In the genomic region with DNA sequence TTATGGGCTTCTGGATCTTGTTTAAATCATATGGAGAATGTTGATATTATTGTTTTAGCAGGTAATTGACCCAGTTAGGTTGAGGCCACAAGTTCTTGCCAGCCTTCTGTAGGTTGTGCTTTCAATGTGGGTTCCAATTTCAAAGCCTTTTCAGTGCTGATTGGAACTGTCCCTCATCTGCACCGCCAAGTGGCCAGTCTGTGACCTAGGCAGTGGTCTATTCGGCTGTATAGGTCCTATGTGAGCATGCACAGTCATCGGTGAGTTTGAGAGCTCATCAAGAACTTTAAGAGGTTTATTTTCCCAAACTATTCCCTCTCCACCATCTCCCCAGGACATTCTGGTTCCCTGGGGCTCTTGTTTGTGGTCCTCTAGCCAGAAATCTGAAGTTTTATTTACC, we compare ENCODE assay signal across 1 cellular context.
TF ChIP-seq lines count a peak whose summit lies in the region.

No MANE protein-coding gene starts in this region.

TF ChIP-seq in HepG2, 621 proteins besides CTCF, POLR2A, EP300 and RAD21:
- TF ChIP-seq, protein P1, sequence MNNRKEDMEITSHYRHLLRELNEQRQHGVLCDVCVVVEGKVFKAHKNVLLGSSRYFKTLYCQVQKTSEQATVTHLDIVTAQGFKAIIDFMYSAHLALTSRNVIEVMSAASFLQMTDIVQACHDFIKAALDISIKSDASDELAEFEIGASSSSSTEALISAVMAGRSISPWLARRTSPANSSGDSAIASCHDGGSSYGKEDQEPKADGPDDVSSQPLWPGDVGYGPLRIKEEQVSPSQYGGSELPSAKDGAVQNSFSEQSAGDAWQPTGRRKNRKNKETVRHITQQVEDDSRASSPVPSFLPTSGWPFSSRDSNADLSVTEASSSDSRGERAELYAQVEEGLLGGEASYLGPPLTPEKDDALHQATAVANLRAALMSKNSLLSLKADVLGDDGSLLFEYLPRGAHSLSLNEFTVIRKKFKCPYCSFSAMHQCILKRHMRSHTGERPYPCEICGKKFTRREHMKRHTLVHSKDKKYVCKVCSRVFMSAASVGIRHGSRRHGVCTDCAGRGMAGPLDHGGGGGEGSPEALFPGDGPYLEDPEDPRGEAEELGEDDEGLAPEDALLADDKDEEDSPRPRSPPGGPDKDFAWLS (CRISPR knock-in tag; IDR thresholded peaks at IDR 0.05; ENCODE audit: borderline replicate concordance) = no peak
- no peak for TF ChIP-seq ZNF724P (CRISPR knock-in tag; IDR thresholded peaks at IDR 0.05; ENCODE audit: borderline replicate concordance)
- no peak for TF ChIP-seq ISX (CRISPR knock-in tag; conservative IDR thresholded peaks at IDR 0.05)
- TF ChIP-seq ZNF7 (CRISPR knock-in tag; IDR thresholded peaks at IDR 0.05) = no peak
- TF ChIP-seq FIP1L1 (IDR thresholded peaks at IDR 0.05; ENCODE audit: borderline replicate concordance, insufficient read depth, low read depth, low read length) = no peak
- TF ChIP-seq ZNF550 (CRISPR knock-in tag; IDR thresholded peaks at IDR 0.05; ENCODE audit: borderline replicate concordance) = no peak
- TF ChIP-seq SIX1 (CRISPR knock-in tag; IDR thresholded peaks at IDR 0.05; ENCODE audit: borderline replicate concordance) = no peak
- no peak for TF ChIP-seq TSC22D2 (CRISPR knock-in tag; IDR thresholded peaks at IDR 0.05; ENCODE audit: borderline replicate concordance)
- no peak for TF ChIP-seq CHD2 (IDR thresholded peaks at IDR 0.05; ENCODE audit: low read depth, low read length)
- no peak for TF ChIP-seq ZNF260 (CRISPR knock-in tag; IDR thresholded peaks at IDR 0.05; ENCODE audit: borderline replicate concordance, low read depth)
- no peak for TF ChIP-seq KAT7 (CRISPR knock-in tag; IDR thresholded peaks at IDR 0.05; ENCODE audit: borderline replicate concordance)
- TF ChIP-seq, protein P2, sequence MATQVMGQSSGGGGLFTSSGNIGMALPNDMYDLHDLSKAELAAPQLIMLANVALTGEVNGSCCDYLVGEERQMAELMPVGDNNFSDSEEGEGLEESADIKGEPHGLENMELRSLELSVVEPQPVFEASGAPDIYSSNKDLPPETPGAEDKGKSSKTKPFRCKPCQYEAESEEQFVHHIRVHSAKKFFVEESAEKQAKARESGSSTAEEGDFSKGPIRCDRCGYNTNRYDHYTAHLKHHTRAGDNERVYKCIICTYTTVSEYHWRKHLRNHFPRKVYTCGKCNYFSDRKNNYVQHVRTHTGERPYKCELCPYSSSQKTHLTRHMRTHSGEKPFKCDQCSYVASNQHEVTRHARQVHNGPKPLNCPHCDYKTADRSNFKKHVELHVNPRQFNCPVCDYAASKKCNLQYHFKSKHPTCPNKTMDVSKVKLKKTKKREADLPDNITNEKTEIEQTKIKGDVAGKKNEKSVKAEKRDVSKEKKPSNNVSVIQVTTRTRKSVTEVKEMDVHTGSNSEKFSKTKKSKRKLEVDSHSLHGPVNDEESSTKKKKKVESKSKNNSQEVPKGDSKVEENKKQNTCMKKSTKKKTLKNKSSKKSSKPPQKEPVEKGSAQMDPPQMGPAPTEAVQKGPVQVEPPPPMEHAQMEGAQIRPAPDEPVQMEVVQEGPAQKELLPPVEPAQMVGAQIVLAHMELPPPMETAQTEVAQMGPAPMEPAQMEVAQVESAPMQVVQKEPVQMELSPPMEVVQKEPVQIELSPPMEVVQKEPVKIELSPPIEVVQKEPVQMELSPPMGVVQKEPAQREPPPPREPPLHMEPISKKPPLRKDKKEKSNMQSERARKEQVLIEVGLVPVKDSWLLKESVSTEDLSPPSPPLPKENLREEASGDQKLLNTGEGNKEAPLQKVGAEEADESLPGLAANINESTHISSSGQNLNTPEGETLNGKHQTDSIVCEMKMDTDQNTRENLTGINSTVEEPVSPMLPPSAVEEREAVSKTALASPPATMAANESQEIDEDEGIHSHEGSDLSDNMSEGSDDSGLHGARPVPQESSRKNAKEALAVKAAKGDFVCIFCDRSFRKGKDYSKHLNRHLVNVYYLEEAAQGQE (IDR thresholded peaks at IDR 0.05; ENCODE audit: borderline replicate concordance in 1 of 2, low read depth in 1 of 2, low read length in 2 of 2) = no peak
- TF ChIP-seq, protein P3, sequence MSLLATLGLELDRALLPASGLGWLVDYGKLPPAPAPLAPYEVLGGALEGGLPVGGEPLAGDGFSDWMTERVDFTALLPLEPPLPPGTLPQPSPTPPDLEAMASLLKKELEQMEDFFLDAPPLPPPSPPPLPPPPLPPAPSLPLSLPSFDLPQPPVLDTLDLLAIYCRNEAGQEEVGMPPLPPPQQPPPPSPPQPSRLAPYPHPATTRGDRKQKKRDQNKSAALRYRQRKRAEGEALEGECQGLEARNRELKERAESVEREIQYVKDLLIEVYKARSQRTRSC (CRISPR knock-in tag; IDR thresholded peaks at IDR 0.05; ENCODE audit: low read depth) = no peak
